ENCODE assay signal across 8 cellular contexts in genomic region chr17:62473030-62473982, GRCh38. TPM values are rescaled to one million over a fixed set of nuclear protein-coding genes. Genes with fewer than 3 reads are reported as not detected.
DNase-seq lines count a peak whose midpoint lies in the region; ATAC-seq and TF ChIP-seq lines count a peak whose summit lies in the region.
"Not testable (repeated sequence)": the region's sequence is repeated elsewhere in the genome, so short reads cannot be mapped to it uniquely, and the experiment has no call there.

No MANE protein-coding gene starts in this region.

- CTCF ChIA-PET in HEK293 (lab: Yijun Ruan, JAX) = interaction anchor here (0.8 to 0.9 kb wide), 2 partner anchors 50 to 51 kb away, joined by 3 to 4 read pairs; partner anchors contain the start of gene METTL2A
- CTCF ChIA-PET in Panc1 (lab: Charles Lee) = not testable (repeated sequence)

- peaks cover 0 to 22% (median 12%) of the 10 kb centered on the region in 4 donors for H3K4me1 Mint-ChIP-seq in CD4-positive, CD25-positive, alpha-beta regulatory T cell
- H3K4me1 Mint-ChIP-seq in memory B cell = peaks cover 15% of the 10 kb centered on the region

- H3K36me3 ChIP-seq in CD4-positive, CD25-positive, alpha-beta regulatory T cell (ENCODE audit: control insufficient read depth, insufficient read depth, low read length); HEK293 (ENCODE audit: control insufficient read depth in 2 of 2, insufficient read depth in 1 of 2, low read length in 2 of 2); Panc1 (ENCODE audit: control insufficient read depth, insufficient read depth, low read length): not testable (repeated sequence)

- H3K9me3 ChIP-seq in CD4-positive, CD25-positive, alpha-beta regulatory T cell (ENCODE audit: control insufficient read depth in 2 of 2, low read length in 2 of 2); HEK293 (ENCODE audit: control insufficient read depth, insufficient read depth, low read depth, low read length); Panc1 (ENCODE audit: control insufficient read depth, insufficient read depth, low read depth, low read length): not testable (repeated sequence)

- H3K27me3 Mint-ChIP-seq in CD4-positive, CD25-positive, alpha-beta regulatory T cell; memory B cell: not testable (repeated sequence)

- in situ Hi-C loops in Panc1 (cut with HindIII; ENCODE audit: low pct_unique_long_range_greater_than_20kb, low sequenced_read_pairs) = not testable (repeated sequence)

- intact Hi-C loops in Panc1 (cut with micrococcal nuclease; ENCODE audit: unreplicated experiment) = not testable (repeated sequence)

- not testable (repeated sequence) for H3K36me3 Mint-ChIP-seq in CD4-positive, CD25-positive, alpha-beta regulatory T cell; memory B cell

- DNase-seq in CD4-positive, CD25-positive, alpha-beta regulatory T cell; Panc1 (ENCODE audit: low read depth, low spot score); memory B cell (ENCODE audit: low spot score in 2 of 2): not testable (repeated sequence)
- DNase-seq in NCI-H146 (lab: John Stamatoyannopoulos, UW) (peak; percentile 65), astrocyte of the hippocampus (ENCODE audit: low read depth, low spot score) (peak; percentile 8), epithelial cell of proximal tubule (ENCODE audit: low read depth) (peak; percentile 13), renal cortical epithelial cell (ENCODE audit: low read depth) (peak; percentile 28)

- not testable (repeated sequence) for ATAC-seq in CD4-positive, CD25-positive, alpha-beta regulatory T cell (ENCODE audit: low read depth in 2 of 2); Panc1; memory B cell (ENCODE audit: low read depth)

- H3K4me1 ChIP-seq in CD4-positive, CD25-positive, alpha-beta regulatory T cell (ENCODE audit: control insufficient read depth, insufficient read depth, low read length, poor library complexity, severe bottlenecking); HEK293 (ENCODE audit: control insufficient read depth, insufficient read depth, low read length): not testable (repeated sequence)
- H3K4me1 ChIP-seq in Panc1 (ENCODE audit: control insufficient read depth, insufficient read depth, low read length) = peaks cover 29% of the 10 kb centered on the region

- POLR2A ChIA-PET in HEK293 (lab: Yijun Ruan, JAX); Panc1 (lab: Charles Lee): not testable (repeated sequence)

- not testable (repeated sequence) for H3K4me3 Mint-ChIP-seq in CD4-positive, CD25-positive, alpha-beta regulatory T cell; memory B cell

- not testable (repeated sequence) for H3K27me3 ChIP-seq in CD4-positive, CD25-positive, alpha-beta regulatory T cell (ENCODE audit: control insufficient read depth, insufficient read depth, low read length); Panc1 (ENCODE audit: control insufficient read depth, insufficient read depth, low read length)

- H3K4me3 ChIP-seq in CD4-positive, CD25-positive, alpha-beta regulatory T cell (ENCODE audit: low read depth, low read length); HEK293 (ENCODE audit: low read depth, low read length); Panc1 (ENCODE audit: low read depth in 2 of 2, low read length in 2 of 2); epithelial cell of proximal tubule (ENCODE audit: low read depth, low read length): not testable (repeated sequence)

- not testable (repeated sequence) for TF ChIP-seq CTCF in HEK293 (tag by site-specific recombination; IDR thresholded peaks at IDR 0.05); Panc1 (IDR thresholded peaks at IDR 0.05); epithelial cell of proximal tubule (conservative IDR thresholded peaks at IDR 0.05; ENCODE audit: low read depth, low read length)

- H3K9me3 Mint-ChIP-seq in CD4-positive, CD25-positive, alpha-beta regulatory T cell; memory B cell: not testable (repeated sequence)

- not testable (repeated sequence) for BruUV-seq in Panc1 (replicated peaks; lab: Mats Ljungman, UMichigan)

- H3K27ac ChIP-seq in CD4-positive, CD25-positive, alpha-beta regulatory T cell (ENCODE audit: insufficient read depth, low read length, poor library complexity, severe bottlenecking); HEK293 (ENCODE audit: extremely low read depth, low read depth, low read length): not testable (repeated sequence)
- 0 out of 2 replicates have a peak overlapping the region, but pooled peaks have one; percentile 46 for H3K27ac ChIP-seq in Panc1 (ENCODE audit: low read length)

- peak overlapping the region in 2 of 3 donors; percentile 11 to 38 for H3K27ac Mint-ChIP-seq in CD4-positive, CD25-positive, alpha-beta regulatory T cell
- peak overlapping the region; percentile 53 for H3K27ac Mint-ChIP-seq in memory B cell

TF ChIP-seq in HEK293, 187 proteins besides CTCF, POLR2A, EP300 and RAD21:
- peak; percentile 37; the same call in 1 of the 2 replicates for TF ChIP-seq ZNF366 (tag by site-specific recombination; conservative IDR thresholded peaks at IDR 0.05)
- peak; percentile 35; the same call in 1 of the 2 replicates for TF ChIP-seq ZNF600 (tag by site-specific recombination; IDR thresholded peaks at IDR 0.05)
- TF ChIP-seq ZNF362 (tag by site-specific recombination; IDR thresholded peaks at IDR 0.05) = peak; percentile 55; the same call in 1 of the 2 replicates
- TF ChIP-seq SP7 (tag by site-specific recombination; IDR thresholded peaks at IDR 0.05) = 0 out of 2 replicates have a peak, but pooled peaks have one; percentile 27
- 0 out of 2 replicates have a peak, but pooled peaks have one; percentile 45 for TF ChIP-seq ZNF660 (tag by site-specific recombination; IDR thresholded peaks at IDR 0.05)
- TF ChIP-seq ZNF629 (tag by site-specific recombination; IDR thresholded peaks at IDR 0.05) = 0 out of 2 replicates have a peak, but pooled peaks have one; percentile 28
- 0 out of 2 replicates have a peak, but pooled peaks have one; percentile 67 for TF ChIP-seq ZBTB17 (tag by site-specific recombination; IDR thresholded peaks at IDR 0.05)

RNA-seq across cellular contexts. Expression of gene TLK2, which starts 5.3 kb away (rescaled TPM):
- total RNA-seq in CD4-positive, CD25-positive, alpha-beta regulatory T cell = 89.5 TPM
- 10 to 100 TPM in 2 of 4 donors, 1 to 10 TPM in 2; 6.9 to 13.4 (median 10.2) TPM for polyA plus RNA-seq in CD4-positive, CD25-positive, alpha-beta regulatory T cell
- total RNA-seq in Panc1 (2021; ENCODE audit: unreplicated experiment) = 54.6 TPM
- polyA plus RNA-seq in Panc1 (2012; ENCODE audit: insufficient read length) = 44.0 TPM
- total RNA-seq in epithelial cell of proximal tubule = 27.4 and 27.6 TPM in 2 replicates
- total RNA-seq in renal cortical epithelial cell = 43.2 and 85.4 TPM in 2 replicates

RNA-seq across cellular contexts. Expression of gene METTL2A, which starts 49.6 kb away (rescaled TPM):
- total RNA-seq in CD4-positive, CD25-positive, alpha-beta regulatory T cell = 10.4 TPM
- 10 to 100 TPM; 10.6 to 12.9 (median 12.4) TPM for polyA plus RNA-seq in CD4-positive, CD25-positive, alpha-beta regulatory T cell
- 34.2 TPM for total RNA-seq in Panc1 (2021; ENCODE audit: unreplicated experiment)
- 17.3 TPM for polyA plus RNA-seq in Panc1 (2012; ENCODE audit: insufficient read length)
- 15.6 and 31.9 TPM in 2 replicates for total RNA-seq in epithelial cell of proximal tubule
- 22.4 and 29.5 TPM in 2 replicates for total RNA-seq in renal cortical epithelial cell
